9 cellular contexts compared by ENCODE assay signal in genomic region chr1:150612014-150612345, GRCh38. TPM values are rescaled to one million over a fixed set of nuclear protein-coding genes. Genes with fewer than 3 reads are reported as not detected.
DNase-seq lines count a peak whose midpoint lies in the region; ATAC-seq and TF ChIP-seq lines count a peak whose summit lies in the region.
"Had no signal": no experiment of that assay in that cellular context is flagged by ENCODE, and none has a peak within 500 bp of the region (broad histone marks: within the 10 kb centered on the region; RNA-seq: fewer than 3 reads in every experiment).

No MANE protein-coding gene starts in this region.

- H3K36me3 ChIP-seq in GM23248 (ENCODE audit: low read depth) = no peaks in the 10 kb centered on the region
- H3K36me3 ChIP-seq in SJSA1 = peaks cover 30% of the 10 kb centered on the region
- peaks cover 3% of the 10 kb centered on the region for H3K36me3 ChIP-seq in fibroblast of lung (ENCODE audit: control insufficient read depth, insufficient read depth, low read length)
- H3K36me3 ChIP-seq in skeletal muscle tissue (ENCODE audit: control insufficient read depth in 3 of 3, insufficient read depth in 3 of 3, low read length in 3 of 3) = peaks cover 0 to under 1% (median 0%) of the 10 kb centered on the region in 3 donors

- H3K27me3 ChIP-seq in GM23248 (replicated peaks; ENCODE audit: insufficient read depth) (no peaks in the 10 kb centered on the region), SJSA1 (replicated peaks) (no peaks in the 10 kb centered on the region), fibroblast of lung (ENCODE audit: control insufficient read depth, insufficient read depth, low read length) (no peaks in the 10 kb centered on the region), skeletal muscle tissue (ENCODE audit: control insufficient read depth in 3 of 3, insufficient read depth in 3 of 3, low read length in 3 of 3) (no peaks in the 10 kb centered on the region)

- no peak for ATAC-seq in GM19351 (IDR thresholded peaks at IDR 0.05; ENCODE audit: unreplicated experiment)

- no peaks in the 10 kb centered on the region for H4K20me1 ChIP-seq in GM23248 (ENCODE audit: insufficient read depth)
- H4K20me1 ChIP-seq in fibroblast of lung (ENCODE audit: control insufficient read depth, extremely low read depth, insufficient read depth, low read length) = no peaks in the 10 kb centered on the region

- DNase-seq in GM23248 (no peak), SJSA1 (ENCODE audit: low read depth in 1 of 2, low spot score in 2 of 2) (no peak), fibroblast of lung (ENCODE audit: low read depth in 2 of 2) (no peak), globus pallidus (ENCODE audit: low spot score) (no peak), NCI-H1048 (lab: John Stamatoyannopoulos, UW) (no peak), kidney glomerular epithelial cell (lab: John Stamatoyannopoulos, UW) (no peak)
- DNase-seq: cerebellar nuclear complex had no signal

- in situ Hi-C loops in GM23248 (cut with MboI) = no loop called here

- WGBS in GM23248 (ENCODE audit: low coverage in 1 of 2, low lambda C conversion rate in 2 of 2, missing lambda C conversion rate in 2 of 2), 2 experiments = 66 to 69% methylated on average over 3 of the region's 3 CpGs

- TF ChIP-seq CTCF in fibroblast of lung (conservative IDR thresholded peaks at IDR 0.05 in 1 of 2, IDR thresholded peaks at IDR 0.05 in 1 of 2; ENCODE audit: low read depth in 1 of 2, low read length in 2 of 2) = no peak

- peak overlapping the region; percentile 26 for H3K4me2 ChIP-seq in GM23248 (ENCODE audit: unreplicated experiment)
- H3K4me2 ChIP-seq in fibroblast of lung (ENCODE audit: extremely low read depth, insufficient read depth, low read length) = peak overlapping the region; percentile 49

- H3K4me1 ChIP-seq in GM23248 (ENCODE audit: insufficient read depth) = peaks cover 42% of the 10 kb centered on the region
- peaks cover 49% of the 10 kb centered on the region for H3K4me1 ChIP-seq in SJSA1 (replicated peaks)
- H3K4me1 ChIP-seq in fibroblast of lung (ENCODE audit: control insufficient read depth, extremely low read depth, insufficient read depth, low read length) = peaks cover 23% of the 10 kb centered on the region
- peaks cover 5 to 25% (median 21%) of the 10 kb centered on the region in 3 donors for H3K4me1 ChIP-seq in skeletal muscle tissue (ENCODE audit: control insufficient read depth in 3 of 3, insufficient read depth in 3 of 3, low read length in 3 of 3)

- H3K9ac ChIP-seq in GM23248 (peak overlapping the region; percentile 90), fibroblast of lung (ENCODE audit: insufficient read depth, low read length) (peak overlapping the region; percentile 39), skeletal muscle tissue (ENCODE audit: low read depth in 1 of 3, low read length in 3 of 3) (peak overlapping the region in 1 of 3 donors; percentile 20)

- H2AFZ ChIP-seq in GM23248 (no peak overlapping the region), fibroblast of lung (ENCODE audit: low read length) (no peak overlapping the region)

- H3K79me2 ChIP-seq in GM23248 (ENCODE audit: insufficient read depth) = peaks cover 57% of the 10 kb centered on the region
- peaks cover 11% of the 10 kb centered on the region for H3K79me2 ChIP-seq in fibroblast of lung (ENCODE audit: control insufficient read depth, insufficient read depth, low read length)

- H3K9me3 ChIP-seq in GM23248 (ENCODE audit: low read depth) (no peaks in the 10 kb centered on the region), SJSA1 (replicated peaks) (no peaks in the 10 kb centered on the region), fibroblast of lung (ENCODE audit: control insufficient read depth, insufficient read depth, low read depth, low read length) (no peaks in the 10 kb centered on the region), skeletal muscle tissue (ENCODE audit: control insufficient read depth in 3 of 3, low read length in 3 of 3) (no peaks in the 10 kb centered on the region)

- no peaks in the 10 kb centered on the region for H3K9me2 ChIP-seq in GM23248 (ENCODE audit: insufficient read depth)

- peaks cover 46% of the 10 kb centered on the region for H3F3A ChIP-seq in GM23248 (ENCODE audit: insufficient read depth)

- H3K27ac ChIP-seq in GM23248 = peak overlapping the region; percentile 100
- H3K27ac ChIP-seq in SJSA1 = peak overlapping the region; percentile 98
- peak overlapping the region; percentile 96 for H3K27ac ChIP-seq in fibroblast of lung (ENCODE audit: insufficient read depth, low read length)
- peak overlapping the region; percentile 76 for H3K27ac ChIP-seq in skeletal muscle tissue (ENCODE audit: low read depth, low read length)

- peak overlapping the region; percentile 33 for H3K4me3 ChIP-seq in GM23248
- H3K4me3 ChIP-seq in SJSA1 = no peak overlapping the region
- H3K4me3 ChIP-seq in fibroblast of lung (replicated peaks in 1 of 4; ENCODE audit: control extremely low read depth in 1 of 4, insufficient read depth in 1 of 4, low read depth in 3 of 4, low read length in 4 of 4) = no peak overlapping the region
- no peak overlapping the region for H3K4me3 ChIP-seq in skeletal muscle tissue (ENCODE audit: low read length in 3 of 3)

RNA-seq across cellular contexts. Expression of gene ENSA, which starts 17.4 kb away (rescaled TPM):
- total RNA-seq in GM23248 (2014; rRNA removed; shearing (Covaris generic)) = 47.4 and 54.3 TPM in 2 replicates
- polyA plus RNA-seq in GM23248 (2016; fragmentation: Nextera tagmentation; extraction: Ambion mirVana) (44.4 and 51.1 TPM in 2 replicates), fibroblast of lung (112 and 184 TPM in 2 replicates)
- total RNA-seq in SJSA1 (2014; rRNA removed; shearing (Covaris generic)) = 121 and 160 TPM in 2 replicates
- total RNA-seq in fibroblast of lung (53.7 and 78.1 TPM in 2 replicates), skeletal muscle tissue (63.7 TPM)
- 86.2 and 127 TPM in 2 replicates for polyA plus RNA-seq in fibroblast of lung (2012)
- polyA minus RNA-seq in fibroblast of lung (ENCODE audit: low replicate concordance) = 23.7 and 26.6 TPM in 2 replicates

RNA-seq across cellular contexts. Expression of gene MCL1, which starts 32.6 kb away (rescaled TPM):
- total RNA-seq in GM23248 (2014; rRNA removed; shearing (Covaris generic)) = 307 and 310 TPM in 2 replicates
- 79.0 and 84.7 TPM in 2 replicates for polyA plus RNA-seq in GM23248 (2016; fragmentation: Nextera tagmentation; extraction: Ambion mirVana)
- total RNA-seq in SJSA1 (2014; rRNA removed; shearing (Covaris generic)) = 183 and 225 TPM in 2 replicates
- 232 and 233 TPM in 2 replicates for total RNA-seq in fibroblast of lung
- polyA plus RNA-seq in fibroblast of lung = 108 and 136 TPM in 2 replicates
- polyA plus RNA-seq in fibroblast of lung (2012) = 105 and 138 TPM in 2 replicates
- 24.4 and 91.5 TPM in 2 replicates for polyA minus RNA-seq in fibroblast of lung (ENCODE audit: low replicate concordance)
- 157 TPM for total RNA-seq in skeletal muscle tissue
